27 cellular contexts compared by ENCODE assay signal in the genomic region with DNA sequence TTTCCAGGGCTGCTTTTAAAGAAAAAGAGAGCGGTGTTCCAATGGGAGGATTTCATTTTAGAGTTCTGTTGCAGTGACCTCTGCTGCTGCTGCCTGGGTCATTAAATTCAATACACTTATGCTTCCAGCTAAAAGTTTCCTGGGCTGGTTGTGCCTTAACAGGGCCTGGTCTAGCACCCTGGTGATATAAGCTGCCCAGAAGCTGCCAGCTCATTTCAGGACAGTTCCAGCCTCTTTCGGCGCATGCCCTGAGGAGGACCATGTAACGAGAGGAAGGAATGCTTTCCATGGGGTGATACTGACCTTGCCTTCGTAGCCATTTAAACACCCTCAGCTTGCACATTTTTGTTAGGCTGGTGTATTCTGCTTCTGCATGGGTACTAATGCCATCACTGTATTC.
A peak's percentile ranks its signal among the peaks of the same experiment; 100 is the strongest.
DNase-seq lines count a peak whose midpoint lies in the region; ATAC-seq and TF ChIP-seq lines count a peak whose summit lies in the region.
"Had no signal": no experiment of that assay in that cellular context is flagged by ENCODE, and none has a peak within 500 bp of the region (broad histone marks: within the 10 kb centered on the region; RNA-seq: fewer than 3 reads in every experiment).

No MANE protein-coding gene starts in this region.

- H3K27ac ChIP-seq in mesenchymal stem cell (ENCODE audit: low read length, poor library complexity, severe bottlenecking) (no peak overlapping the region), tibial nerve (peak overlapping the region in 3 of 4 donors; percentile 54 to 84 (median 78))
- H3K27ac ChIP-seq: 22Rv1, cardiac muscle cell, upper lobe of left lung, VCaP had no signal

- no peak overlapping the region for H2AFZ ChIP-seq in mesenchymal stem cell (ENCODE audit: low read depth, low read length)

- H3K18ac ChIP-seq in mesenchymal stem cell (ENCODE audit: low read depth in 1 of 2, low read length in 2 of 2): no peak overlapping the region

- H2BK120ac ChIP-seq in mesenchymal stem cell (ENCODE audit: low read depth, low read length): no peak overlapping the region

- H3K4me1 ChIP-seq in mesenchymal stem cell (ENCODE audit: control insufficient read depth, insufficient read depth, low read depth, low read length) (no peaks in the 10 kb centered on the region), tibial nerve (peaks cover 0 to 49% (median 10%) of the 10 kb centered on the region in 4 donors)

- H3K4ac ChIP-seq in mesenchymal stem cell (ENCODE audit: low read depth in 1 of 2, low read length in 2 of 2): no peak overlapping the region

- H3K9me3 ChIP-seq in mesenchymal stem cell (ENCODE audit: control insufficient read depth, low read length) (no peaks in the 10 kb centered on the region), tibial nerve (no peaks in the 10 kb centered on the region)
- H3K9me3 ChIP-seq: upper lobe of left lung had no signal

- peaks cover 13 to 20% of the 10 kb centered on the region in 2 experiments for H3K27me3 ChIP-seq in mesenchymal stem cell (ENCODE audit: control insufficient read depth in 1 of 2, insufficient read depth in 1 of 2, low read length in 2 of 2)
- H3K27me3 ChIP-seq in tibial nerve: no peaks in the 10 kb centered on the region
- H3K27me3 ChIP-seq: cardiac muscle cell, upper lobe of left lung had no signal

- H2BK15ac ChIP-seq in mesenchymal stem cell (ENCODE audit: low read depth, poor library complexity, severe bottlenecking): no peak overlapping the region

- TF ChIP-seq CTCF in tibial nerve (IDR thresholded peaks at IDR 0.05): no peak

- no peaks in the 10 kb centered on the region for H3K79me1 ChIP-seq in mesenchymal stem cell (replicated peaks; ENCODE audit: low read length, poor library complexity, severe bottlenecking)

- no peak overlapping the region for H2BK5ac ChIP-seq in mesenchymal stem cell (ENCODE audit: low read depth, low read length, poor library complexity, severe bottlenecking)

- H3K36me3 ChIP-seq in mesenchymal stem cell (ENCODE audit: control insufficient read depth in 1 of 2, insufficient read depth in 2 of 2, low read depth in 1 of 2, low read length in 2 of 2): no peaks in the 10 kb centered on the region
- no peaks in the 10 kb centered on the region for H3K36me3 ChIP-seq in tibial nerve
- H3K36me3 ChIP-seq: cardiac muscle cell, upper lobe of left lung had no signal

- ATAC-seq in GM19023 (IDR thresholded peaks at IDR 0.05; ENCODE audit: unreplicated experiment): no peak
- ATAC-seq: left ventricle myocardium superior, Panc1 had no signal

- H2AK5ac ChIP-seq in mesenchymal stem cell (ENCODE audit: low read length, severe bottlenecking): no peak overlapping the region

- no peak for TF ChIP-seq POLR2A in tibial nerve (IDR thresholded peaks at IDR 0.05)

- 91% methylated on average over 5 of the region's 5 CpGs for WGBS in mesenchymal stem cell
- WGBS in tibial nerve, 2 donors: 62 to 73% methylated on average over 5 of the region's 5 CpGs

- H4K8ac ChIP-seq in mesenchymal stem cell (ENCODE audit: low read length): no peak overlapping the region

- no peak overlapping the region for H3K4me3 ChIP-seq in mesenchymal stem cell (ENCODE audit: insufficient read depth in 1 of 2, low read depth in 1 of 2, low read length in 2 of 2)
- peak overlapping the region in 1 of 4 donors; percentile 34 for H3K4me3 ChIP-seq in tibial nerve
- H3K4me3 ChIP-seq: cardiac muscle cell had no signal

- no peak overlapping the region for H3K14ac ChIP-seq in mesenchymal stem cell (ENCODE audit: low read length in 2 of 2)

- no peak overlapping the region for H2BK12ac ChIP-seq in mesenchymal stem cell (ENCODE audit: low read length in 2 of 2)

- peak overlapping the region; percentile 23 for H3K9ac ChIP-seq in mesenchymal stem cell (ENCODE audit: low read length)

- no peak overlapping the region for H4K91ac ChIP-seq in mesenchymal stem cell (ENCODE audit: low read length)

- no peak overlapping the region for H3K4me2 ChIP-seq in mesenchymal stem cell (ENCODE audit: low read length, poor library complexity, severe bottlenecking)

- H3K23ac ChIP-seq in mesenchymal stem cell (ENCODE audit: low read length in 2 of 2): no peak overlapping the region

- DNase-seq in DMS 273 (lab: John Stamatoyannopoulos, UW; ENCODE audit: unreplicated experiment) (peak; percentile 61), DMS 273 treated with DMSO at 0.1 percent for 48 hours (lab: John Stamatoyannopoulos, UW) (no peak), ecto neural progenitor cell (ENCODE audit: low spot score) (peak; percentile 42), mesenchymal stem cell (no peak), tibial nerve (ENCODE audit: low spot score in 2 of 2) (no peak), T-helper 1 cell (no peak)
- DNase-seq in activated CD4-positive, alpha-beta T cell treated with anti-CD3 and anti-CD28 coated beads for 4 hours: no peak
- DNase-seq: activated CD4-positive, alpha-beta T cell treated with anti-CD3 and anti-CD28 coated beads for 48 hours; activated CD8-positive, alpha-beta memory T cell treated with anti-CD3 and anti-CD28 coated beads for 24 hours; activated T-cell treated with anti-CD3 and anti-CD28 coated beads for 4 hours; amygdala; effector CD8-positive, alpha-beta T cell; HCEC 1CT; islet precursor cell; Kasumi-1; left ventricle myocardium superior; NCI-H1436; NCI-H2081; NCI-H526 treated with DMSO at 0.1 percent for 48 hours; Right ventricle myocardium superior; stimulated activated CD4-positive, alpha-beta T cell treated with anti-CD3 and anti-CD28 coated beads, Interleukin-4, amount 100 ng/mL, for 24 hours; upper lobe of left lung had no signal

- TF ChIP-seq EP300 in tibial nerve (IDR thresholded peaks at IDR 0.05): peak in 1 of 2 donors; percentile 10

Comparison
In these comparisons a context has a peak if more than half of its experiments do, and no peak if none do; other contexts are left out.
1. DNase-seq: peak in DMS 273 (single experiment) and ecto neural progenitor cell (single experiment); none in DMS 273 treated with DMSO at 0.1 percent for 48 hours (single experiment), mesenchymal stem cell (single experiment), tibial nerve (0 of 2), T-helper 1 cell (0 of 5) and activated CD4-positive, alpha-beta T cell treated with anti-CD3 and anti-CD28 coated beads for 4 hours (0 of 2).